17 cellular contexts compared by ENCODE assay signal in genomic region chr10:69731698-69732097, GRCh38.
"Had no signal": no experiment of that assay in that cellular context is flagged by ENCODE, and none has a peak within 500 bp of the region (broad histone marks: within the 10 kb centered on the region; RNA-seq: fewer than 3 reads in every experiment).

No MANE protein-coding gene starts in this region.

- H3K27me3 ChIP-seq: pancreas had no signal

- DNase-seq: activated CD4-positive, alpha-beta memory T cell treated with anti-CD3 and anti-CD28 coated beads, Interleukin-2, amount 10 ng/mL, durations not matched to agents 7 days and 5 days; activated CD4-positive, alpha-beta T cell treated with anti-CD3 and anti-CD28 coated beads for 4 hours; activated CD8-positive, alpha-beta memory T cell treated with anti-CD3 and anti-CD28 coated beads, Interleukin-2, amount 50 U/mL, for 4 hours; activated gamma-delta T cell treated with Interleukin-2 at 50 U/mL for 16 hours; activated T-cell treated with anti-CD3 and anti-CD28 coated beads, Interleukin-2, amount 50 U/mL, for 48 hours; hippocampal formation; pancreas; retina; stimulated activated CD4-positive, alpha-beta T cell treated with anti-CD3 and anti-CD28 coated beads, Interleukin-15, amount 100 ng/mL, for 24 hours; stimulated activated CD4-positive, alpha-beta T cell treated with anti-CD3 and anti-CD28 coated beads, Interleukin-4, amount 100 ng/mL, for 24 hours; stimulated activated naive CD4-positive, alpha-beta T cell treated with Interleukin-2 at 50 U/mL for 16 hours; SW 1271; trophoblast cell had no signal

- H3K36me3 Mint-ChIP-seq: activated naive CD8-positive, alpha-beta T cell; WTC11 had no signal

- H3K4me3 Mint-ChIP-seq: activated CD4-positive, alpha-beta memory T cell treated with anti-CD3 and anti-CD28 coated beads, Interleukin-2, amount 10 ng/mL, durations not matched to agents 7 days and 5 days; activated naive CD8-positive, alpha-beta T cell; WTC11 had no signal

- H3K4me1 ChIP-seq: pancreas had no signal

- H3K27me3 Mint-ChIP-seq: activated naive CD8-positive, alpha-beta T cell had no signal

- H3K36me3 ChIP-seq: pancreas had no signal

- H3K9me3 ChIP-seq: pancreas had no signal

- ATAC-seq: esophagus mucosa, pancreas, WTC11 had no signal

- H3K4me3 ChIP-seq: pancreas, skin epidermis had no signal

- H3K9me3 Mint-ChIP-seq: activated CD4-positive, alpha-beta memory T cell treated with anti-CD3 and anti-CD28 coated beads, Interleukin-2, amount 10 ng/mL, durations not matched to agents 7 days and 5 days had no signal

- H3K27ac ChIP-seq: pancreas had no signal

- H3K27ac Mint-ChIP-seq: activated CD4-positive, alpha-beta memory T cell treated with anti-CD3 and anti-CD28 coated beads, Interleukin-2, amount 10 ng/mL, durations not matched to agents 7 days and 5 days; activated naive CD8-positive, alpha-beta T cell; WTC11 had no signal
